Comparison of ENCODE assay signal across 8 cellular contexts in genomic region chr2:11688222-11689069, GRCh38. TPM values are rescaled to one million over a fixed set of nuclear protein-coding genes. Genes with fewer than 3 reads are reported as not detected.
A peak's percentile ranks its signal among the peaks of the same experiment; 100 is the strongest.
DNase-seq lines count a peak whose midpoint lies in the region; ATAC-seq and TF ChIP-seq lines count a peak whose summit lies in the region.

No MANE protein-coding gene starts in this region.

- H2AK5ac ChIP-seq in trophoblast cell (ENCODE audit: low read length): no peak overlapping the region

- no CpG with 5 or more reads among the region's 23 CpGs for WGBS in trophoblast cell (ENCODE audit: extremely low coverage, insufficient coverage, insufficient read length)
- WGBS in tibial nerve, 2 donors: 6 to 7% methylated on average over 21 to 23 of the region's 23 CpGs

- H3K36me3 ChIP-seq in trophoblast cell (ENCODE audit: control insufficient read depth in 1 of 2, insufficient read depth in 2 of 2, low read length in 2 of 2) (no peaks in the 10 kb centered on the region), tibial nerve (no peaks in the 10 kb centered on the region)

- no peak overlapping the region for H3K18ac ChIP-seq in trophoblast cell (ENCODE audit: low read length)

- H3K9me3 ChIP-seq in trophoblast cell (ENCODE audit: insufficient read depth, low read depth, low read length) (peaks cover 2% of the 10 kb centered on the region), tibial nerve (no peaks in the 10 kb centered on the region)

- H3K9ac ChIP-seq in trophoblast cell (ENCODE audit: low read length): no peak overlapping the region

- H3K4me3 ChIP-seq in trophoblast cell (ENCODE audit: low read depth, low read length) (no peak overlapping the region), tibial nerve (peak overlapping the region in 2 of 4 donors; percentile 11 to 13)

- no peak overlapping the region for H2BK12ac ChIP-seq in trophoblast cell (ENCODE audit: low read length)

- H3K27me3 ChIP-seq in trophoblast cell (ENCODE audit: insufficient read depth, low read length) (no peaks in the 10 kb centered on the region), tibial nerve (no peaks in the 10 kb centered on the region)

- H3K4me1 ChIP-seq in trophoblast cell (ENCODE audit: control insufficient read depth in 1 of 2, insufficient read depth in 2 of 2, low read length in 2 of 2) (peaks cover 3 to 5% of the 10 kb centered on the region in 2 experiments), tibial nerve (peaks cover 0 to 28% (median 15%) of the 10 kb centered on the region in 4 donors)

- no peak overlapping the region for H2AFZ ChIP-seq in trophoblast cell (ENCODE audit: insufficient read depth, low read length, poor library complexity)

- H4K8ac ChIP-seq in trophoblast cell (ENCODE audit: low read depth, low read length): no peak overlapping the region

- no peak overlapping the region for H3K23ac ChIP-seq in trophoblast cell (ENCODE audit: low read length)

- H3K27ac ChIP-seq in trophoblast cell (ENCODE audit: low read depth, low read length) (no peak overlapping the region), tibial nerve (peak overlapping the region; percentile 14 to 81 (median 63))

- no peak overlapping the region for H2BK120ac ChIP-seq in trophoblast cell (ENCODE audit: insufficient read depth, low read length, poor library complexity)

- no peaks in the 10 kb centered on the region for H3K79me2 ChIP-seq in trophoblast cell (ENCODE audit: control insufficient read depth, insufficient read depth, low read length, poor library complexity)

- H4K91ac ChIP-seq in trophoblast cell (ENCODE audit: low read depth, low read length): no peak overlapping the region

- no peak overlapping the region for H3K4ac ChIP-seq in trophoblast cell (ENCODE audit: low read depth, low read length)

- peak; percentile 44 to 67 for TF ChIP-seq EP300 in tibial nerve (IDR thresholded peaks at IDR 0.05)

- H2BK5ac ChIP-seq in trophoblast cell (ENCODE audit: low read depth, low read length, poor library complexity): no peak overlapping the region

- peak; percentile 84 to 90 (median 88) for TF ChIP-seq CTCF in tibial nerve (IDR thresholded peaks at IDR 0.05)

- peak; percentile 81 for ATAC-seq in GM21619 (IDR thresholded peaks at IDR 0.05; ENCODE audit: unreplicated experiment)
- ATAC-seq in SK-N-SH treated with all-trans-retinoic acid at 6 μM for 48 hours: peak; percentile 94

- DNase-seq in DMS 273 (lab: John Stamatoyannopoulos, UW; ENCODE audit: unreplicated experiment) (peak; percentile 94), KG1 (lab: John Stamatoyannopoulos, UW) (peak; percentile 71), glomerular visceral epithelial cell (ENCODE audit: extremely low spot score) (peak; percentile 68), trophoblast cell (peak; percentile 58 to 76), tibial nerve (ENCODE audit: low spot score in 2 of 2) (peak; percentile 77 to 89)
- DNase-seq in activated naive CD4-positive, alpha-beta T cell treated with anti-CD3 and anti-CD28 coated beads, Interleukin-2, amount 50 U/mL, for 16 hours: peak; percentile 83

- H3K79me1 ChIP-seq in trophoblast cell (ENCODE audit: low read length): no peaks in the 10 kb centered on the region

- H3K14ac ChIP-seq in trophoblast cell (ENCODE audit: low read length): no peak overlapping the region

- peak overlapping the region; percentile 28 for H3K4me2 ChIP-seq in trophoblast cell (ENCODE audit: low read length)

- peak in 1 of 2 donors; percentile 45 for TF ChIP-seq POLR2A in tibial nerve (IDR thresholded peaks at IDR 0.05)

- H4K12ac ChIP-seq in trophoblast cell (ENCODE audit: low read depth, low read length): no peak overlapping the region

TF ChIP-seq in SK-N-SH treated with all-trans-retinoic acid at 6 μM for 48 hours, 23 proteins besides CTCF, POLR2A, EP300 and RAD21:
- 0 out of 2 replicates have a peak, but pooled peaks have one; percentile 40 for TF ChIP-seq ESRRG (CRISPR knock-in tag; IDR thresholded peaks at IDR 0.05)
- no peak for TF ChIP-seq TSHZ2 (CRISPR knock-in tag; IDR thresholded peaks at IDR 0.05)

RNA-seq across cellular contexts. Expression of gene NTSR2, which starts 18.5 kb away (rescaled TPM):
- polyA plus RNA-seq in trophoblast cell (2013): not detected in 2 replicates
- total RNA-seq in tibial nerve: 1 to 10 TPM in 2 of 4 donors, under 1 TPM in 1, not detected in 1; 0.87 to 4.2 (median 2.1) TPM

RNA-seq across cellular contexts. Expression of gene LPIN1, which starts 58.0 kb away (rescaled TPM):
- 11.7 and 12.4 TPM in 2 replicates for polyA plus RNA-seq in trophoblast cell (2013)
- 100 to 1,000 TPM; 170 to 202 (median 172) TPM for total RNA-seq in tibial nerve
